24 cellular contexts compared by ENCODE assay signal in genomic region chr11:79691445-79691844, GRCh38.
"Had no signal": no experiment of that assay in that cellular context is flagged by ENCODE, and none has a peak within 500 bp of the region (broad histone marks: within the 10 kb centered on the region; RNA-seq: fewer than 3 reads in every experiment).

No MANE protein-coding gene starts in this region.

- H3K4me3 ChIP-seq: esophagus muscularis mucosa, tibial nerve had no signal

- H3K36me3 ChIP-seq: brain microvascular endothelial cell, esophagus muscularis mucosa, tibial nerve had no signal

- FAIRE-seq: astrocyte, frontal cortex had no signal

- H3K27me3 ChIP-seq: brain microvascular endothelial cell, esophagus muscularis mucosa, tibial nerve had no signal

- DNase-seq: activated CD4-positive, alpha-beta memory T cell treated with anti-CD3 and anti-CD28 coated beads, Interleukin-2, amount 10 ng/mL, durations not matched to agents 7 days and 5 days; activated CD4-positive, alpha-beta T cell treated with anti-CD3 and anti-CD28 coated beads for 1 hour; activated CD4-positive, alpha-beta T cell treated with anti-CD3 and anti-CD28 coated beads, Interleukin-2, amount 10 ng/mL, durations not matched to agents 7 days and 5 days; activated CD8-positive, alpha-beta memory T cell treated with anti-CD3 and anti-CD28 coated beads, Interleukin-2, amount 50 U/mL, for 48 hours; activated gamma-delta T cell; activated naive CD4-positive, alpha-beta T cell treated with anti-CD3 and anti-CD28 coated beads, Interleukin-2, amount 50 U/mL, for 16 hours; activated T-cell treated with anti-CD3 and anti-CD28 coated beads, Interleukin-2, amount 50 U/mL, for 24 hours; amniotic stem cell; brain microvascular endothelial cell; caudate nucleus; cortex of kidney; effector memory CD8-positive, alpha-beta T cell; islet precursor cell; left cardiac atrium; mammary epithelial cell; posterior cingulate gyrus; right cardiac atrium; stimulated activated CD4-positive, alpha-beta T cell treated with anti-CD3 and anti-CD28 coated beads, Interleukin-15, amount 100 ng/mL, for 24 hours; stimulated activated naive CD4-positive, alpha-beta T cell treated with Interleukin-2 at 50 U/mL for 16 hours had no signal

- ATAC-seq: effector memory CD8-positive, alpha-beta T cell; left cardiac atrium; right cardiac atrium; WTC11 had no signal
